Comparison of ENCODE assay signal across 9 cellular contexts in genomic region chr11:59555601-59556114, GRCh38. TPM values are rescaled to one million over a fixed set of nuclear protein-coding genes. Genes with fewer than 3 reads are reported as not detected.
A peak's percentile ranks its signal among the peaks of the same experiment; 100 is the strongest.
DNase-seq lines count a peak whose midpoint lies in the region; ATAC-seq lines count a peak whose summit lies in the region.
"Had no signal": no experiment of that assay in that cellular context is flagged by ENCODE, and none has a peak within 500 bp of the region (broad histone marks: within the 10 kb centered on the region; RNA-seq: fewer than 3 reads in every experiment).

No MANE protein-coding gene starts in this region.

- H3K4me1 ChIP-seq in iPS-15b (ENCODE audit: control insufficient read depth, insufficient read depth, low read length): no peaks in the 10 kb centered on the region

- peaks cover 35% of the 10 kb centered on the region for H3K27me3 Mint-ChIP-seq in T-helper 2 cell treated with Interferon-gamma antibody and Interleukin-4, amounts not matched to agents 5 μg/mL and 100 μg/mL, for 36 hours (ENCODE audit: low read depth)
- peaks cover 16% of the 10 kb centered on the region for H3K27me3 Mint-ChIP-seq in activated CD8-positive, alpha-beta T cell treated with anti-CD3 and anti-CD28 coated beads, Interleukin-2, amount 10 ng/mL, durations not matched to agents 7 days and 5 days (ENCODE audit: low read depth)

- peaks cover 10% of the 10 kb centered on the region for H3K27me3 ChIP-seq in iPS-15b (ENCODE audit: control insufficient read depth, insufficient read depth, low read length)

- H3K4me1 Mint-ChIP-seq in T-helper 2 cell treated with Interferon-gamma antibody and Interleukin-4, amounts not matched to agents 5 μg/mL and 100 μg/mL, for 36 hours (ENCODE audit: low read depth): peaks cover 42% of the 10 kb centered on the region
- peaks cover 53% of the 10 kb centered on the region for H3K4me1 Mint-ChIP-seq in activated CD8-positive, alpha-beta T cell treated with anti-CD3 and anti-CD28 coated beads, Interleukin-2, amount 10 ng/mL, durations not matched to agents 7 days and 5 days (ENCODE audit: low read depth)

- POLR2A ChIA-PET in activated CD8-positive, alpha-beta T cell treated with anti-CD3 and anti-CD28 coated beads, Interleukin-2, amount 10 ng/mL, durations not matched to agents 7 days and 5 days (lab: Charles Lee): interaction anchor here (2.4 kb wide), 2 partner anchors 10 to 60 kb away, joined by 9 read pairs; partner anchors contain the start of gene OSBP

- no peak for DNase-seq in T-helper 2 cell treated with Interferon-gamma antibody and Interleukin-4, amounts not matched to agents 5 μg/mL and 100 μg/mL, for 36 hours (ENCODE audit: low spot score)
- DNase-seq in T-helper 2 cell: no peak
- no peak for DNase-seq in activated CD8-positive, alpha-beta T cell treated with anti-CD3 and anti-CD28 coated beads, Interleukin-2, amount 10 ng/mL, durations not matched to agents 7 days and 5 days
- DNase-seq in substantia nigra (lab: John Stamatoyannopoulos, UW): peak in 2 of 49 donors; percentile 29 to 38
- no peak for DNase-seq in RPMI8226
- DNase-seq in OCI-M2 (lab: John Stamatoyannopoulos, UW; ENCODE audit: unreplicated experiment): no peak

- peak overlapping the region; percentile 81 for H3K9ac ChIP-seq in iPS-15b (ENCODE audit: low read depth, low read length)

- CTCF ChIA-PET in activated CD8-positive, alpha-beta T cell treated with anti-CD3 and anti-CD28 coated beads, Interleukin-2, amount 10 ng/mL, durations not matched to agents 7 days and 5 days (lab: Charles Lee): interaction anchor here (0.8 kb wide), 1 partner anchor 10 kb away, joined by 3 read pairs; no protein-coding TSS in a partner anchor

- no peaks in the 10 kb centered on the region for H3K9me3 Mint-ChIP-seq in T-helper 2 cell treated with Interferon-gamma antibody and Interleukin-4, amounts not matched to agents 5 μg/mL and 100 μg/mL, for 36 hours
- no peaks in the 10 kb centered on the region for H3K9me3 Mint-ChIP-seq in activated CD8-positive, alpha-beta T cell treated with anti-CD3 and anti-CD28 coated beads, Interleukin-2, amount 10 ng/mL, durations not matched to agents 7 days and 5 days (ENCODE audit: insufficient read depth)

- H3K27ac Mint-ChIP-seq in T-helper 2 cell treated with Interferon-gamma antibody and Interleukin-4, amounts not matched to agents 5 μg/mL and 100 μg/mL, for 36 hours: peak overlapping the region; percentile 51
- peak overlapping the region; percentile 69 for H3K27ac Mint-ChIP-seq in activated CD8-positive, alpha-beta T cell treated with anti-CD3 and anti-CD28 coated beads, Interleukin-2, amount 10 ng/mL, durations not matched to agents 7 days and 5 days

- no peaks in the 10 kb centered on the region for H3K9me3 ChIP-seq in iPS-15b (ENCODE audit: control insufficient read depth, insufficient read depth, low read length)

- H3K27ac ChIP-seq in substantia nigra (ENCODE audit: low read depth, low read length, poor library complexity, severe bottlenecking): peak overlapping the region; percentile 1

- peak overlapping the region; percentile 89 for H3K4me3 Mint-ChIP-seq in T-helper 2 cell treated with Interferon-gamma antibody and Interleukin-4, amounts not matched to agents 5 μg/mL and 100 μg/mL, for 36 hours
- peak overlapping the region; percentile 69 for H3K4me3 Mint-ChIP-seq in activated CD8-positive, alpha-beta T cell treated with anti-CD3 and anti-CD28 coated beads, Interleukin-2, amount 10 ng/mL, durations not matched to agents 7 days and 5 days

- H3K36me3 Mint-ChIP-seq in T-helper 2 cell treated with Interferon-gamma antibody and Interleukin-4, amounts not matched to agents 5 μg/mL and 100 μg/mL, for 36 hours (ENCODE audit: low read depth): no peaks in the 10 kb centered on the region
- H3K36me3 Mint-ChIP-seq in activated CD8-positive, alpha-beta T cell treated with anti-CD3 and anti-CD28 coated beads, Interleukin-2, amount 10 ng/mL, durations not matched to agents 7 days and 5 days (ENCODE audit: low read depth): peaks cover 4% of the 10 kb centered on the region

- peak overlapping the region; percentile 74 for H3K4me3 ChIP-seq in iPS-15b (ENCODE audit: low read depth, low read length)

- H3K36me3 ChIP-seq in iPS-15b (ENCODE audit: control insufficient read depth, insufficient read depth, low read length): no peaks in the 10 kb centered on the region

- no peak for ATAC-seq in activated CD8-positive, alpha-beta T cell treated with anti-CD3 and anti-CD28 coated beads, Interleukin-2, amount 10 ng/mL, durations not matched to agents 7 days and 5 days
- no peak for ATAC-seq in HG02970 (IDR thresholded peaks at IDR 0.05; ENCODE audit: low FRiP score, unreplicated experiment)

RNA-seq across cellular contexts. Expression of gene OR4D9, which starts 44.3 kb away (rescaled TPM):
- total RNA-seq in activated CD8-positive, alpha-beta T cell treated with anti-CD3 and anti-CD28 coated beads, Interleukin-2, amount 10 ng/mL, durations not matched to agents 7 days and 5 days: not detected
- total RNA-seq: LHCN-M2 had no signal

RNA-seq across cellular contexts. Expression of gene OR4D11, which starts 52.3 kb away (rescaled TPM):
- total RNA-seq in activated CD8-positive, alpha-beta T cell treated with anti-CD3 and anti-CD28 coated beads, Interleukin-2, amount 10 ng/mL, durations not matched to agents 7 days and 5 days: not detected
- total RNA-seq: LHCN-M2 had no signal

RNA-seq across cellular contexts. Expression of gene OSBP, which starts 59.9 kb away (rescaled TPM):
- 10 to 100 TPM; 34.4 to 38.6 TPM for total RNA-seq in activated CD8-positive, alpha-beta T cell treated with anti-CD3 and anti-CD28 coated beads, Interleukin-2, amount 10 ng/mL, durations not matched to agents 7 days and 5 days
